ENCODE assay signal across 1 cellular context in genomic region chr5:78805-79149, GRCh38.
TF ChIP-seq lines count a peak whose summit lies in the region.

No MANE protein-coding gene starts in this region.

TF ChIP-seq in GM23338, 12 proteins besides CTCF, POLR2A, EP300 and RAD21 (continued from another document):
- TF ChIP-seq ETS1 (IDR thresholded peaks at IDR 0.05): no peak
- no peak for TF ChIP-seq ZNF462 (CRISPR knock-in tag; IDR thresholded peaks at IDR 0.05)
- TF ChIP-seq STAT1 (IDR thresholded peaks at IDR 0.05; ENCODE audit: unreplicated experiment): no peak
TF ChIP-seq in GM23338: peak in this region for 0.
